Comparison of ENCODE assay signal across 1 cellular context in genomic region chr7:1455241-1455939, GRCh38.
TF ChIP-seq lines count a peak whose summit lies in the region.

No MANE protein-coding gene starts in this region.

TF ChIP-seq in HepG2, 621 proteins besides CTCF, POLR2A, EP300 and RAD21 (continued from another document):
- TF ChIP-seq HNF1B (CRISPR knock-in tag; IDR thresholded peaks at IDR 0.05) (no peak), FOXK1 (CRISPR knock-in tag; IDR thresholded peaks at IDR 0.05; ENCODE audit: borderline replicate concordance, low read depth) (no peak), ELF4 (CRISPR knock-in tag; IDR thresholded peaks at IDR 0.05; ENCODE audit: borderline replicate concordance) (no peak), POLR2G (IDR thresholded peaks at IDR 0.05; ENCODE audit: low read depth, low read length) (no peak), HNRNPL (IDR thresholded peaks at IDR 0.05; ENCODE audit: low read depth, low read length) (peak; percentile 96), MED8 (CRISPR knock-in tag; IDR thresholded peaks at IDR 0.05; ENCODE audit: insufficient replicate concordance) (no peak), ARID2 (CRISPR knock-in tag; IDR thresholded peaks at IDR 0.05; ENCODE audit: borderline replicate concordance) (no peak), CSRNP1 (CRISPR knock-in tag; IDR thresholded peaks at IDR 0.05) (no peak), ZNF292 (CRISPR knock-in tag; IDR thresholded peaks at IDR 0.05; ENCODE audit: borderline replicate concordance, low read depth) (no peak), ZNF878 (CRISPR knock-in tag; IDR thresholded peaks at IDR 0.05) (no peak), ERF (CRISPR knock-in tag; IDR thresholded peaks at IDR 0.05) (no peak), KMT2A (CRISPR knock-in tag; IDR thresholded peaks at IDR 0.05) (no peak), SIN3A (IDR thresholded peaks at IDR 0.05; ENCODE audit: borderline replicate concordance, low read depth, low read length) (no peak), XRCC5 (optimal IDR thresholded peaks at IDR 0.05; ENCODE audit: low read length) (peak; percentile 57), MTF2 (CRISPR knock-in tag; IDR thresholded peaks at IDR 0.05; ENCODE audit: borderline replicate concordance) (no peak), ZBTB3 (CRISPR knock-in tag; IDR thresholded peaks at IDR 0.05; ENCODE audit: borderline replicate concordance, low read depth) (no peak), ZNF709 (CRISPR knock-in tag; IDR thresholded peaks at IDR 0.05) (no peak), ZNF232 (CRISPR knock-in tag; IDR thresholded peaks at IDR 0.05; ENCODE audit: borderline replicate concordance) (no peak), BHLHE40 (IDR thresholded peaks at IDR 0.05; ENCODE audit: low read length) (no peak), ZNF160 (CRISPR knock-in tag; IDR thresholded peaks at IDR 0.05) (no peak), NBN (conservative IDR thresholded peaks at IDR 0.05) (no peak), ZNF670 (CRISPR knock-in tag; IDR thresholded peaks at IDR 0.05; ENCODE audit: borderline replicate concordance) (no peak), ZFAT (CRISPR knock-in tag; conservative IDR thresholded peaks at IDR 0.05) (no peak), ZNF564 (CRISPR knock-in tag; IDR thresholded peaks at IDR 0.05) (no peak), LBX2 (CRISPR knock-in tag; IDR thresholded peaks at IDR 0.05; ENCODE audit: borderline replicate concordance) (no peak), MTA1 (CRISPR knock-in tag; IDR thresholded peaks at IDR 0.05; ENCODE audit: borderline replicate concordance) (no peak), ZFP62 (CRISPR knock-in tag; IDR thresholded peaks at IDR 0.05) (no peak), RORA (CRISPR knock-in tag; IDR thresholded peaks at IDR 0.05) (no peak), CSRNP2 (CRISPR knock-in tag; conservative IDR thresholded peaks at IDR 0.05; ENCODE audit: low read depth) (no peak), ZNF205 (CRISPR knock-in tag; IDR thresholded peaks at IDR 0.05) (no peak), ZZZ3 (CRISPR knock-in tag; IDR thresholded peaks at IDR 0.05; ENCODE audit: borderline replicate concordance) (no peak), DBP (CRISPR knock-in tag; IDR thresholded peaks at IDR 0.05; ENCODE audit: not compliant biosample characterization) (no peak), ATAD3A (CRISPR knock-in tag; IDR thresholded peaks at IDR 0.05) (no peak), SAFB2 (CRISPR knock-in tag; IDR thresholded peaks at IDR 0.05; ENCODE audit: borderline replicate concordance, low read depth) (no peak), SNAPC5 (CRISPR knock-in tag; IDR thresholded peaks at IDR 0.05; ENCODE audit: borderline replicate concordance) (no peak), MLLT10 (CRISPR knock-in tag; IDR thresholded peaks at IDR 0.05) (no peak)
- TF ChIP-seq, protein P1, sequence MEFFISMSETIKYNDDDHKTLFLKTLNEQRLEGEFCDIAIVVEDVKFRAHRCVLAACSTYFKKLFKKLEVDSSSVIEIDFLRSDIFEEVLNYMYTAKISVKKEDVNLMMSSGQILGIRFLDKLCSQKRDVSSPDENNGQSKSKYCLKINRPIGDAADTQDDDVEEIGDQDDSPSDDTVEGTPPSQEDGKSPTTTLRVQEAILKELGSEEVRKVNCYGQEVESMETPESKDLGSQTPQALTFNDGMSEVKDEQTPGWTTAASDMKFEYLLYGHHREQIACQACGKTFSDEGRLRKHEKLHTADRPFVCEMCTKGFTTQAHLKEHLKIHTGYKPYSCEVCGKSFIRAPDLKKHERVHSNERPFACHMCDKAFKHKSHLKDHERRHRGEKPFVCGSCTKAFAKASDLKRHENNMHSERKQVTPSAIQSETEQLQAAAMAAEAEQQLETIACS (CRISPR knock-in tag; IDR thresholded peaks at IDR 0.05) = no peak
- TF ChIP-seq, protein P2, sequence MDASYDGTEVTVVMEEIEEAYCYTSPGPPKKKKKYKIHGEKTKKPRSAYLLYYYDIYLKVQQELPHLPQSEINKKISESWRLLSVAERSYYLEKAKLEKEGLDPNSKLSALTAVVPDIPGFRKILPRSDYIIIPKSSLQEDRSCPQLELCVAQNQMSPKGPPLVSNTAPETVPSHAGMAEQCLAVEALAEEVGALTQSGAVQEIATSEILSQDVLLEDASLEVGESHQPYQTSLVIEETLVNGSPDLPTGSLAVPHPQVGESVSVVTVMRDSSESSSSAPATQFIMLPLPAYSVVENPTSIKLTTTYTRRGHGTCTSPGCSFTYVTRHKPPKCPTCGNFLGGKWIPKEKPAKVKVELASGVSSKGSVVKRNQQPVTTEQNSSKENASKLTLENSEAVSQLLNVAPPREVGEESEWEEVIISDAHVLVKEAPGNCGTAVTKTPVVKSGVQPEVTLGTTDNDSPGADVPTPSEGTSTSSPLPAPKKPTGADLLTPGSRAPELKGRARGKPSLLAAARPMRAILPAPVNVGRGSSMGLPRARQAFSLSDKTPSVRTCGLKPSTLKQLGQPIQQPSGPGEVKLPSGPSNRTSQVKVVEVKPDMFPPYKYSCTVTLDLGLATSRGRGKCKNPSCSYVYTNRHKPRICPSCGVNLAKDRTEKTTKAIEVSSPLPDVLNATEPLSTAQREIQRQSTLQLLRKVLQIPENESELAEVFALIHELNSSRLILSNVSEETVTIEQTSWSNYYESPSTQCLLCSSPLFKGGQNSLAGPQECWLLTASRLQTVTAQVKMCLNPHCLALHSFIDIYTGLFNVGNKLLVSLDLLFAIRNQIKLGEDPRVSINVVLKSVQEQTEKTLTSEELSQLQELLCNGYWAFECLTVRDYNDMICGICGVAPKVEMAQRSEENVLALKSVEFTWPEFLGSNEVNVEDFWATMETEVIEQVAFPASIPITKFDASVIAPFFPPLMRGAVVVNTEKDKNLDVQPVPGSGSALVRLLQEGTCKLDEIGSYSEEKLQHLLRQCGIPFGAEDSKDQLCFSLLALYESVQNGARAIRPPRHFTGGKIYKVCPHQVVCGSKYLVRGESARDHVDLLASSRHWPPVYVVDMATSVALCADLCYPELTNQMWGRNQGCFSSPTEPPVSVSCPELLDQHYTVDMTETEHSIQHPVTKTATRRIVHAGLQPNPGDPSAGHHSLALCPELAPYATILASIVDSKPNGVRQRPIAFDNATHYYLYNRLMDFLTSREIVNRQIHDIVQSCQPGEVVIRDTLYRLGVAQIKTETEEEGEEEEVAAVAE (CRISPR knock-in tag; IDR thresholded peaks at IDR 0.05; ENCODE audit: borderline replicate concordance) = no peak
- TF ChIP-seq, protein P3, sequence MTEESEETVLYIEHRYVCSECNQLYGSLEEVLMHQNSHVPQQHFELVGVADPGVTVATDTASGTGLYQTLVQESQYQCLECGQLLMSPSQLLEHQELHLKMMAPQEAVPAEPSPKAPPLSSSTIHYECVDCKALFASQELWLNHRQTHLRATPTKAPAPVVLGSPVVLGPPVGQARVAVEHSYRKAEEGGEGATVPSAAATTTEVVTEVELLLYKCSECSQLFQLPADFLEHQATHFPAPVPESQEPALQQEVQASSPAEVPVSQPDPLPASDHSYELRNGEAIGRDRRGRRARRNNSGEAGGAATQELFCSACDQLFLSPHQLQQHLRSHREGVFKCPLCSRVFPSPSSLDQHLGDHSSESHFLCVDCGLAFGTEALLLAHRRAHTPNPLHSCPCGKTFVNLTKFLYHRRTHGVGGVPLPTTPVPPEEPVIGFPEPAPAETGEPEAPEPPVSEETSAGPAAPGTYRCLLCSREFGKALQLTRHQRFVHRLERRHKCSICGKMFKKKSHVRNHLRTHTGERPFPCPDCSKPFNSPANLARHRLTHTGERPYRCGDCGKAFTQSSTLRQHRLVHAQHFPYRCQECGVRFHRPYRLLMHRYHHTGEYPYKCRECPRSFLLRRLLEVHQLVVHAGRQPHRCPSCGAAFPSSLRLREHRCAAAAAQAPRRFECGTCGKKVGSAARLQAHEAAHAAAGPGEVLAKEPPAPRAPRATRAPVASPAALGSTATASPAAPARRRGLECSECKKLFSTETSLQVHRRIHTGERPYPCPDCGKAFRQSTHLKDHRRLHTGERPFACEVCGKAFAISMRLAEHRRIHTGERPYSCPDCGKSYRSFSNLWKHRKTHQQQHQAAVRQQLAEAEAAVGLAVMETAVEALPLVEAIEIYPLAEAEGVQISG (CRISPR knock-in tag; IDR thresholded peaks at IDR 0.05) = no peak
- TF ChIP-seq, protein P4, sequence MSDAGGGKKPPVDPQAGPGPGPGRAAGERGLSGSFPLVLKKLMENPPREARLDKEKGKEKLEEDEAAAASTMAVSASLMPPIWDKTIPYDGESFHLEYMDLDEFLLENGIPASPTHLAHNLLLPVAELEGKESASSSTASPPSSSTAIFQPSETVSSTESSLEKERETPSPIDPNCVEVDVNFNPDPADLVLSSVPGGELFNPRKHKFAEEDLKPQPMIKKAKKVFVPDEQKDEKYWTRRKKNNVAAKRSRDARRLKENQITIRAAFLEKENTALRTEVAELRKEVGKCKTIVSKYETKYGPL (CRISPR knock-in tag; IDR thresholded peaks at IDR 0.05) = no peak
- TF ChIP-seq, protein P5, sequence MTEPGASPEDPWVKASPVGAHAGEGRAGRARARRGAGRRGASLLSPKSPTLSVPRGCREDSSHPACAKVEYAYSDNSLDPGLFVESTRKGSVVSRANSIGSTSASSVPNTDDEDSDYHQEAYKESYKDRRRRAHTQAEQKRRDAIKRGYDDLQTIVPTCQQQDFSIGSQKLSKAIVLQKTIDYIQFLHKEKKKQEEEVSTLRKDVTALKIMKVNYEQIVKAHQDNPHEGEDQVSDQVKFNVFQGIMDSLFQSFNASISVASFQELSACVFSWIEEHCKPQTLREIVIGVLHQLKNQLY (CRISPR knock-in tag; IDR thresholded peaks at IDR 0.05) = no peak
